ENCODE assay signal across 1 cellular context in the genomic region with DNA sequence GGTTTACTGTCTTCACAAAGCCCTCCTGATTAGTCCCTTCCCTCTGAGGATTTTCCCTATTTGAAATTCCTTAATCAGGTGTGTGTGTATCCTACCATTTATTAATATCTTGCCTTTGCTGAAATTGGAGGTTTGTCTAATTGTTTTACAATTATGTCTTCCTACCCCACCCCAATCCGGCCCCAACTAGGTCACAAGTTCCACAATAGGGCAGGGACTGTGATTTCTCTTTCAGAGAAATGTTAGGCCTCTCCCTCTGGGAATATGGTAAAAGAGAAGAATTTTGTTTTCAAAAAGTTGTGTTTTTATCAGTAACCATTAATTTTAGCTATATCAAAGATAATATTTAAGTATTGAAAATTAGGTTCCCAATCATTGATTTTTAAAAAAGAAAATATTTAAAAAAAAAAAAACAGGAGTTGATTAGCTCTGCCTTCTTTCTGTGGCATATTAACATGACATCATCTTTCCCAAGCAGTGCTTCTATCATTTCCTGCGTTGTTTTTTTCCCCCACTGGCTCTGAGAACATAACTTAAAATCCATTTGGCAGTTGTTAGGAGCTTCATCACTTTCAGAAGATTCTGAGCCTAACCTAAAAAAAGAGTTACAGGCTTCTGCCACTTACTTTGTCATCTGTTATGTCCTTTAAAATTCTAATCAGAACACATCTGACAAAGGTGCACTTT.
TF ChIP-seq lines count a peak whose summit lies in the region.

No MANE protein-coding gene starts in this region.

TF ChIP-seq in HepG2, 621 proteins besides CTCF, POLR2A, EP300 and RAD21:
- TF ChIP-seq KLF16 (CRISPR knock-in tag; IDR thresholded peaks at IDR 0.05) (no peak), MTA1 (CRISPR knock-in tag; IDR thresholded peaks at IDR 0.05; ENCODE audit: borderline replicate concordance) (no peak), ATF7 (IDR thresholded peaks at IDR 0.05) (peak; percentile 66), ATF7 (CRISPR knock-in tag; IDR thresholded peaks at IDR 0.05) (no peak)
